In the genomic region with DNA sequence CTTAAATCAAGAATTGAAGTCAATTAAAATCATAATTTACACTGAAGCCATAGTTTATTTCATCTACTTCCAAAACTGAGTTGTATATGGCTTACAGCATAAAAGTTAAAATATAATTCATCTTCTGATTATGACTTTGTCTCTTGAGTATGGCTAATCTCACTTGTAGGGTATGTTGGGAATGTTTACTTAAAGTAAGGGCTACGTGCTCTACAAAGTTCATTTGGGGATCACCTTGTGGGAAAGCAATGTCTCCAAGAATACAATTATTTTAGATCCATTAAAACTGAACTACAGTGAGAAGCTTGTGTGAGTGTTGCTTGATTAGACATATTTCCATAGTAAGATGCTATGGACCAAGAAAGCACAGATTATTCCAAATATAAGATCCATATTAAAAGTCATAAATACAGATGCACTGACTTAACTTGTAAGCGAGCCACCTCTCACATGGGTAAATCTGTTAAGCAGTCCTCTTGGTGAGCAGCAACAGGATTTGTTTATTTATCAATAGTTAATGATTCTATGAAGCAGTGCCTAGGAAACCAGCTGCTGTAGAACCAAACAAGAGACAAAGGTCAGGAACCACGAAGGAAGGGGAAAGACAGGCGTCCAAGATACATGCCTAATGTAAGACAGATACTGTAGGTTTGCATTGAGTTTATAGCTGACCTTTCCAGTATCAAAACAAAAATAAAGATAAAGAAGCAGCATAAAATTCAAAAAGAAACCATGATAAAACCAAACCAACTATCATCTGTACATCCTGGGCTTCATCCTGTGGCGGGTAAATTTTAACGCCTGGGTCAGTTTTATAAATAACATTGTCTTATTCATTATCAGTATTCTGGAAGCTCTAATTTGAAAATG, we compare ENCODE assay signal across 1 cellular context.
TF ChIP-seq lines count a peak whose summit lies in the region.

No MANE protein-coding gene starts in this region.

TF ChIP-seq in HepG2, 621 proteins besides CTCF, POLR2A, EP300 and RAD21 (continued from another document and continues in another):
- TF ChIP-seq, protein P1, sequence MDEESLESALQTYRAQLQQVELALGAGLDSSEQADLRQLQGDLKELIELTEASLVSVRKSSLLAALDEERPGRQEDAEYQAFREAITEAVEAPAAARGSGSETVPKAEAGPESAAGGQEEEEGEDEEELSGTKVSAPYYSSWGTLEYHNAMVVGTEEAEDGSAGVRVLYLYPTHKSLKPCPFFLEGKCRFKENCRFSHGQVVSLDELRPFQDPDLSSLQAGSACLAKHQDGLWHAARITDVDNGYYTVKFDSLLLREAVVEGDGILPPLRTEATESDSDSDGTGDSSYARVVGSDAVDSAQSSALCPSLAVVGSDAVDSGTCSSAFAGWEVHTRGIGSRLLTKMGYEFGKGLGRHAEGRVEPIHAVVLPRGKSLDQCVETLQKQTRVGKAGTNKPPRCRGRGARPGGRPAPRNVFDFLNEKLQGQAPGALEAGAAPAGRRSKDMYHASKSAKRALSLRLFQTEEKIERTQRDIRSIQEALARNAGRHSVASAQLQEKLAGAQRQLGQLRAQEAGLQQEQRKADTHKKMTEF (CRISPR knock-in tag; IDR thresholded peaks at IDR 0.05), result no peak
- TF ChIP-seq HNRNPH1 (optimal IDR thresholded peaks at IDR 0.05; ENCODE audit: low read depth, low read length) (no peak), ZFP36 (IDR thresholded peaks at IDR 0.05; ENCODE audit: borderline replicate concordance, low read depth, low read length, partially characterized antibody) (no peak), ZSCAN22 (CRISPR knock-in tag; IDR thresholded peaks at IDR 0.05) (no peak), NFE2L2 (IDR thresholded peaks at IDR 0.05; ENCODE audit: low read length) (no peak), ZNF510 (CRISPR knock-in tag; IDR thresholded peaks at IDR 0.05; ENCODE audit: low read depth) (no peak), TAF15 (IDR thresholded peaks at IDR 0.05; ENCODE audit: low read depth, low read length, poor library complexity, severe bottlenecking) (no peak), RFX5 (IDR thresholded peaks at IDR 0.05; ENCODE audit: low read depth, low read length) (no peak), POGZ (CRISPR knock-in tag; IDR thresholded peaks at IDR 0.05) (peak; percentile 32; the same call in 1 of the 2 replicates), MXD4 (CRISPR knock-in tag; IDR thresholded peaks at IDR 0.05) (no peak), ZNF672 (CRISPR knock-in tag; IDR thresholded peaks at IDR 0.05) (no peak), ZBTB7B (CRISPR knock-in tag; IDR thresholded peaks at IDR 0.05) (no peak), ZNF644 (CRISPR knock-in tag; IDR thresholded peaks at IDR 0.05; ENCODE audit: low read depth) (no peak), FOXM1 (CRISPR knock-in tag; IDR thresholded peaks at IDR 0.05) (no peak), MEF2D (CRISPR knock-in tag; IDR thresholded peaks at IDR 0.05) (no peak), RXRB (CRISPR knock-in tag; IDR thresholded peaks at IDR 0.05; ENCODE audit: borderline replicate concordance) (peak; percentile 62; the same call in 1 of the 2 replicates), ZNF460 (CRISPR knock-in tag; IDR thresholded peaks at IDR 0.05; ENCODE audit: borderline replicate concordance) (no peak), AGO1 (IDR thresholded peaks at IDR 0.05; ENCODE audit: low read depth, low read length, poor library complexity, severe bottlenecking) (no peak), ZNF772 (CRISPR knock-in tag; IDR thresholded peaks at IDR 0.05) (no peak), NR2C2 (CRISPR knock-in tag; IDR thresholded peaks at IDR 0.05; ENCODE audit: borderline replicate concordance) (no peak), CBFB (CRISPR knock-in tag; IDR thresholded peaks at IDR 0.05) (no peak), ASH2L (IDR thresholded peaks at IDR 0.05; ENCODE audit: insufficient read length, low read depth, low read length) (peak; percentile 87), ZNF235 (CRISPR knock-in tag; IDR thresholded peaks at IDR 0.05; ENCODE audit: borderline replicate concordance) (no peak), ZNF543 (CRISPR knock-in tag; IDR thresholded peaks at IDR 0.05) (no peak), ZNF761 (CRISPR knock-in tag; conservative IDR thresholded peaks at IDR 0.05) (no peak), ZNF546 (CRISPR knock-in tag; conservative IDR thresholded peaks at IDR 0.05) (no peak), ATM (IDR thresholded peaks at IDR 0.05; ENCODE audit: borderline replicate concordance) (no peak), MED13 (CRISPR knock-in tag; IDR thresholded peaks at IDR 0.05) (no peak), NFYC (CRISPR knock-in tag; IDR thresholded peaks at IDR 0.05) (no peak)
- TF ChIP-seq, protein P2, sequence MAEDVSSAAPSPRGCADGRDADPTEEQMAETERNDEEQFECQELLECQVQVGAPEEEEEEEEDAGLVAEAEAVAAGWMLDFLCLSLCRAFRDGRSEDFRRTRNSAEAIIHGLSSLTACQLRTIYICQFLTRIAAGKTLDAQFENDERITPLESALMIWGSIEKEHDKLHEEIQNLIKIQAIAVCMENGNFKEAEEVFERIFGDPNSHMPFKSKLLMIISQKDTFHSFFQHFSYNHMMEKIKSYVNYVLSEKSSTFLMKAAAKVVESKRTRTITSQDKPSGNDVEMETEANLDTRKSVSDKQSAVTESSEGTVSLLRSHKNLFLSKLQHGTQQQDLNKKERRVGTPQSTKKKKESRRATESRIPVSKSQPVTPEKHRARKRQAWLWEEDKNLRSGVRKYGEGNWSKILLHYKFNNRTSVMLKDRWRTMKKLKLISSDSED (CRISPR knock-in tag; IDR thresholded peaks at IDR 0.05), result no peak
- TF ChIP-seq, protein P3, sequence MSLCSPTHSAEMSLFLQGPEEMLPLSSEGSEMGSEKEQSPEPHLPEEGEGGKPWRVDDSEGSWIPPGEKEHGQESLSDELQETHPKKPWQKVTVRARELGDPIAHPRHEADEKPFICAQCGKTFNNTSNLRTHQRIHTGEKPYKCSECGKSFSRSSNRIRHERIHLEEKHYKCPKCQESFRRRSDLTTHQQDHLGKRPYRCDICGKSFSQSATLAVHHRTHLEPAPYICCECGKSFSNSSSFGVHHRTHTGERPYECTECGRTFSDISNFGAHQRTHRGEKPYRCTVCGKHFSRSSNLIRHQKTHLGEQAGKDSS (CRISPR knock-in tag; IDR thresholded peaks at IDR 0.05; ENCODE audit: borderline replicate concordance, low read depth), result no peak
- TF ChIP-seq, protein P4, sequence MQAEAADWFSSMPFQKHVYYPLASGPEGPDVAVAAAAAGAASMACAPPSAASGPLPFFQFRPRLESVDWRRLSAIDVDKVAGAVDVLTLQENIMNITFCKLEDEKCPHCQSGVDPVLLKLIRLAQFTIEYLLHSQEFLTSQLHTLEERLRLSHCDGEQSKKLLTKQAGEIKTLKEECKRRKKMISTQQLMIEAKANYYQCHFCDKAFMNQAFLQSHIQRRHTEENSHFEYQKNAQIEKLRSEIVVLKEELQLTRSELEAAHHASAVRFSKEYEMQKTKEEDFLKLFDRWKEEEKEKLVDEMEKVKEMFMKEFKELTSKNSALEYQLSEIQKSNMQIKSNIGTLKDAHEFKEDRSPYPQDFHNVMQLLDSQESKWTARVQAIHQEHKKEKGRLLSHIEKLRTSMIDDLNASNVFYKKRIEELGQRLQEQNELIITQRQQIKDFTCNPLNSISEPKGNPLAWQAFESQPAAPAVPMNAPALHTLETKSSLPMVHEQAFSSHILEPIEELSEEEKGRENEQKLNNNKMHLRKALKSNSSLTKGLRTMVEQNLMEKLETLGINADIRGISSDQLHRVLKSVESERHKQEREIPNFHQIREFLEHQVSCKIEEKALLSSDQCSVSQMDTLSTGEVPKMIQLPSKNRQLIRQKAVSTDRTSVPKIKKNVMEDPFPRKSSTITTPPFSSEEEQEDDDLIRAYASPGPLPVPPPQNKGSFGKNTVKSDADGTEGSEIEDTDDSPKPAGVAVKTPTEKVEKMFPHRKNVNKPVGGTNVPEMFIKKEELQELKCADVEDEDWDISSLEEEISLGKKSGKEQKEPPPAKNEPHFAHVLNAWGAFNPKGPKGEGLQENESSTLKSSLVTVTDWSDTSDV (CRISPR knock-in tag; IDR thresholded peaks at IDR 0.05), result no peak
- TF ChIP-seq, protein P5, sequence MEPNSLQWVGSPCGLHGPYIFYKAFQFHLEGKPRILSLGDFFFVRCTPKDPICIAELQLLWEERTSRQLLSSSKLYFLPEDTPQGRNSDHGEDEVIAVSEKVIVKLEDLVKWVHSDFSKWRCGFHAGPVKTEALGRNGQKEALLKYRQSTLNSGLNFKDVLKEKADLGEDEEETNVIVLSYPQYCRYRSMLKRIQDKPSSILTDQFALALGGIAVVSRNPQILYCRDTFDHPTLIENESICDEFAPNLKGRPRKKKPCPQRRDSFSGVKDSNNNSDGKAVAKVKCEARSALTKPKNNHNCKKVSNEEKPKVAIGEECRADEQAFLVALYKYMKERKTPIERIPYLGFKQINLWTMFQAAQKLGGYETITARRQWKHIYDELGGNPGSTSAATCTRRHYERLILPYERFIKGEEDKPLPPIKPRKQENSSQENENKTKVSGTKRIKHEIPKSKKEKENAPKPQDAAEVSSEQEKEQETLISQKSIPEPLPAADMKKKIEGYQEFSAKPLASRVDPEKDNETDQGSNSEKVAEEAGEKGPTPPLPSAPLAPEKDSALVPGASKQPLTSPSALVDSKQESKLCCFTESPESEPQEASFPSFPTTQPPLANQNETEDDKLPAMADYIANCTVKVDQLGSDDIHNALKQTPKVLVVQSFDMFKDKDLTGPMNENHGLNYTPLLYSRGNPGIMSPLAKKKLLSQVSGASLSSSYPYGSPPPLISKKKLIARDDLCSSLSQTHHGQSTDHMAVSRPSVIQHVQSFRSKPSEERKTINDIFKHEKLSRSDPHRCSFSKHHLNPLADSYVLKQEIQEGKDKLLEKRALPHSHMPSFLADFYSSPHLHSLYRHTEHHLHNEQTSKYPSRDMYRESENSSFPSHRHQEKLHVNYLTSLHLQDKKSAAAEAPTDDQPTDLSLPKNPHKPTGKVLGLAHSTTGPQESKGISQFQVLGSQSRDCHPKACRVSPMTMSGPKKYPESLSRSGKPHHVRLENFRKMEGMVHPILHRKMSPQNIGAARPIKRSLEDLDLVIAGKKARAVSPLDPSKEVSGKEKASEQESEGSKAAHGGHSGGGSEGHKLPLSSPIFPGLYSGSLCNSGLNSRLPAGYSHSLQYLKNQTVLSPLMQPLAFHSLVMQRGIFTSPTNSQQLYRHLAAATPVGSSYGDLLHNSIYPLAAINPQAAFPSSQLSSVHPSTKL (CRISPR knock-in tag; IDR thresholded peaks at IDR 0.05), result peak; percentile 19; the same call in 1 of the 2 replicates
- TF ChIP-seq, protein P6, sequence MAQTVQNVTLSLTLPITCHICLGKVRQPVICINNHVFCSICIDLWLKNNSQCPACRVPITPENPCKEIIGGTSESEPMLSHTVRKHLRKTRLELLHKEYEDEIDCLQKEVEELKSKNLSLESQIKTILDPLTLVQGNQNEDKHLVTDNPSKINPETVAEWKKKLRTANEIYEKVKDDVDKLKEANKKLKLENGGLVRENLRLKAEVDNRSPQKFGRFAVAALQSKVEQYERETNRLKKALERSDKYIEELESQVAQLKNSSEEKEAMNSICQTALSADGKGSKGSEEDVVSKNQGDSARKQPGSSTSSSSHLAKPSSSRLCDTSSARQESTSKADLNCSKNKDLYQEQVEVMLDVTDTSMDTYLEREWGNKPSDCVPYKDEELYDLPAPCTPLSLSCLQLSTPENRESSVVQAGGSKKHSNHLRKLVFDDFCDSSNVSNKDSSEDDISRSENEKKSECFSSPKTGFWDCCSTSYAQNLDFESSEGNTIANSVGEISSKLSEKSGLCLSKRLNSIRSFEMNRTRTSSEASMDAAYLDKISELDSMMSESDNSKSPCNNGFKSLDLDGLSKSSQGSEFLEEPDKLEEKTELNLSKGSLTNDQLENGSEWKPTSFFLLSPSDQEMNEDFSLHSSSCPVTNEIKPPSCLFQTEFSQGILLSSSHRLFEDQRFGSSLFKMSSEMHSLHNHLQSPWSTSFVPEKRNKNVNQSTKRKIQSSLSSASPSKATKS (CRISPR knock-in tag; IDR thresholded peaks at IDR 0.05), result no peak
- TF ChIP-seq, protein P7, sequence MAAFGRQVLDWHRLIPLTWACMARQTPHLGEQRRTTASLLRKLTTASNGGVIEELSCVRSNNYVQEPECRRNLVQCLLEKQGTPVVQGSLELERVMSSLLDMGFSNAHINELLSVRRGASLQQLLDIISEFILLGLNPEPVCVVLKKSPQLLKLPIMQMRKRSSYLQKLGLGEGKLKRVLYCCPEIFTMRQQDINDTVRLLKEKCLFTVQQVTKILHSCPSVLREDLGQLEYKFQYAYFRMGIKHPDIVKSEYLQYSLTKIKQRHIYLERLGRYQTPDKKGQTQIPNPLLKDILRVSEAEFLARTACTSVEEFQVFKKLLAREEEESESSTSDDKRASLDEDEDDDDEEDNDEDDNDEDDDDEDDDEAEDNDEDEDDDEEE (CRISPR knock-in tag; IDR thresholded peaks at IDR 0.05), result no peak
- TF ChIP-seq, protein P8, sequence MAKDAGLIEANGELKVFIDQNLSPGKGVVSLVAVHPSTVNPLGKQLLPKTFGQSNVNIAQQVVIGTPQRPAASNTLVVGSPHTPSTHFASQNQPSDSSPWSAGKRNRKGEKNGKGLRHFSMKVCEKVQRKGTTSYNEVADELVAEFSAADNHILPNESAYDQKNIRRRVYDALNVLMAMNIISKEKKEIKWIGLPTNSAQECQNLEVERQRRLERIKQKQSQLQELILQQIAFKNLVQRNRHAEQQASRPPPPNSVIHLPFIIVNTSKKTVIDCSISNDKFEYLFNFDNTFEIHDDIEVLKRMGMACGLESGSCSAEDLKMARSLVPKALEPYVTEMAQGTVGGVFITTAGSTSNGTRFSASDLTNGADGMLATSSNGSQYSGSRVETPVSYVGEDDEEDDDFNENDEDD (CRISPR knock-in tag; IDR thresholded peaks at IDR 0.05; ENCODE audit: borderline replicate concordance), result no peak
- TF ChIP-seq, protein P9, sequence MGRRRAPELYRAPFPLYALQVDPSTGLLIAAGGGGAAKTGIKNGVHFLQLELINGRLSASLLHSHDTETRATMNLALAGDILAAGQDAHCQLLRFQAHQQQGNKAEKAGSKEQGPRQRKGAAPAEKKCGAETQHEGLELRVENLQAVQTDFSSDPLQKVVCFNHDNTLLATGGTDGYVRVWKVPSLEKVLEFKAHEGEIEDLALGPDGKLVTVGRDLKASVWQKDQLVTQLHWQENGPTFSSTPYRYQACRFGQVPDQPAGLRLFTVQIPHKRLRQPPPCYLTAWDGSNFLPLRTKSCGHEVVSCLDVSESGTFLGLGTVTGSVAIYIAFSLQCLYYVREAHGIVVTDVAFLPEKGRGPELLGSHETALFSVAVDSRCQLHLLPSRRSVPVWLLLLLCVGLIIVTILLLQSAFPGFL (CRISPR knock-in tag; IDR thresholded peaks at IDR 0.05), result no peak
- TF ChIP-seq, protein P10, sequence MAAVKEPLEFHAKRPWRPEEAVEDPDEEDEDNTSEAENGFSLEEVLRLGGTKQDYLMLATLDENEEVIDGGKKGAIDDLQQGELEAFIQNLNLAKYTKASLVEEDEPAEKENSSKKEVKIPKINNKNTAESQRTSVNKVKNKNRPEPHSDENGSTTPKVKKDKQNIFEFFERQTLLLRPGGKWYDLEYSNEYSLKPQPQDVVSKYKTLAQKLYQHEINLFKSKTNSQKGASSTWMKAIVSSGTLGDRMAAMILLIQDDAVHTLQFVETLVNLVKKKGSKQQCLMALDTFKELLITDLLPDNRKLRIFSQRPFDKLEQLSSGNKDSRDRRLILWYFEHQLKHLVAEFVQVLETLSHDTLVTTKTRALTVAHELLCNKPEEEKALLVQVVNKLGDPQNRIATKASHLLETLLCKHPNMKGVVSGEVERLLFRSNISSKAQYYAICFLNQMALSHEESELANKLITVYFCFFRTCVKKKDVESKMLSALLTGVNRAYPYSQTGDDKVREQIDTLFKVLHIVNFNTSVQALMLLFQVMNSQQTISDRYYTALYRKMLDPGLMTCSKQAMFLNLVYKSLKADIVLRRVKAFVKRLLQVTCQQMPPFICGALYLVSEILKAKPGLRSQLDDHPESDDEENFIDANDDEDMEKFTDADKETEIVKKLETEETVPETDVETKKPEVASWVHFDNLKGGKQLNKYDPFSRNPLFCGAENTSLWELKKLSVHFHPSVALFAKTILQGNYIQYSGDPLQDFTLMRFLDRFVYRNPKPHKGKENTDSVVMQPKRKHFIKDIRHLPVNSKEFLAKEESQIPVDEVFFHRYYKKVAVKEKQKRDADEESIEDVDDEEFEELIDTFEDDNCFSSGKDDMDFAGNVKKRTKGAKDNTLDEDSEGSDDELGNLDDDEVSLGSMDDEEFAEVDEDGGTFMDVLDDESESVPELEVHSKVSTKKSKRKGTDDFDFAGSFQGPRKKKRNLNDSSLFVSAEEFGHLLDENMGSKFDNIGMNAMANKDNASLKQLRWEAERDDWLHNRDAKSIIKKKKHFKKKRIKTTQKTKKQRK (IDR thresholded peaks at IDR 0.05; ENCODE audit: low read length), result no peak
